8 cellular contexts compared by ENCODE assay signal in genomic region chrX:109536439-109537323, GRCh38. TPM values are rescaled to one million over a fixed set of nuclear protein-coding genes. Genes with fewer than 3 reads are reported as not detected.
A peak's percentile ranks its signal among the peaks of the same experiment; 100 is the strongest.
DNase-seq lines count a peak whose midpoint lies in the region; ATAC-seq and TF ChIP-seq lines count a peak whose summit lies in the region.

NXT2 (plus strand) TSS chrX:109536844; CDS start chrX:109537007, 163 bp downstream.

- H3K27me3 ChIP-seq in ectodermal cell (ENCODE audit: control insufficient read depth, insufficient read depth, low read length, poor library complexity, severe bottlenecking), result peaks cover 23% of the 10 kb centered on the region
- no peaks in the 10 kb centered on the region for H3K27me3 ChIP-seq in lung (ENCODE audit: control insufficient read depth, insufficient read depth)

- no peaks in the 10 kb centered on the region for H3K36me3 ChIP-seq in ectodermal cell (ENCODE audit: control insufficient read depth, insufficient read depth, low read length)
- no peaks in the 10 kb centered on the region for H3K36me3 ChIP-seq in lung (ENCODE audit: control insufficient read depth in 2 of 2, insufficient read depth in 2 of 2, low read length in 2 of 2)

- 5 to 6% methylated on average over 39 to 41 of the region's 43 CpGs for WGBS in ectodermal cell, 2 experiments
- WGBS in lung, 2 donors, result 3 to 32% methylated on average over 41 to 43 of the region's 43 CpGs

- H3K9me3 ChIP-seq in ectodermal cell (ENCODE audit: control insufficient read depth, low read length) (no peaks in the 10 kb centered on the region), lung (ENCODE audit: control insufficient read depth in 2 of 2, insufficient read depth in 1 of 2, low read length in 1 of 2) (no peaks in the 10 kb centered on the region)

- peak; percentile 94 for ATAC-seq in GM21360 (IDR thresholded peaks at IDR 0.05; ENCODE audit: unreplicated experiment)
- peak; percentile 96 for ATAC-seq in lung (ENCODE audit: insufficient read depth, low FRiP score)

- no peak for TF ChIP-seq CTCF in lung (IDR thresholded peaks at IDR 0.05; ENCODE audit: control extremely low read depth, extremely low read depth)

- no peaks in the 10 kb centered on the region for H3K4me1 ChIP-seq in ectodermal cell (ENCODE audit: control insufficient read depth, insufficient read depth, low read length)
- no peaks in the 10 kb centered on the region for H3K4me1 ChIP-seq in lung (ENCODE audit: control insufficient read depth in 2 of 2, insufficient read depth in 2 of 2, low read length in 2 of 2)

- peak within 1 kb of the TSS; percentile 61 for H3K4me3 ChIP-seq in ectodermal cell (ENCODE audit: insufficient read depth, low read depth, low read length)
- peak within 1 kb of the TSS; percentile 36 for H3K4me3 ChIP-seq in lung

- H3K27ac ChIP-seq in ectodermal cell (ENCODE audit: insufficient read depth, low read depth, low read length, poor library complexity, severe bottlenecking), result peak within 1 kb of the TSS; percentile 76
- H3K27ac ChIP-seq in lung (ENCODE audit: low read depth in 1 of 2, low read length in 1 of 2), result peak within 1 kb of the TSS; percentile 86 to 89

- DNase-seq in COLO829 (ENCODE audit: low spot score) (peak; percentile 79), HT-29 (ENCODE audit: low spot score) (peak; percentile 92), lung (ENCODE audit: low spot score) (peak; percentile 89)
- DNase-seq in NK-92 treated with Interleukin-12 subunit alpha and Interleukin-12 subunit beta, amount 100 ng/mL, for 24 hours (lab: John Stamatoyannopoulos, UW), result peak; percentile 82
- peak; percentile 86 for DNase-seq in activated CD8-positive, alpha-beta memory T cell treated with anti-CD3 and anti-CD28 coated beads for 24 hours
- DNase-seq in stimulated activated CD4-positive, alpha-beta T cell treated with anti-CD3 and anti-CD28 coated beads, TNF-alpha, amount 100 ng/mL, for 24 hours (ENCODE audit: low read depth in 3 of 3), result peak; percentile 60 to 77 (median 61)

RNA-seq across cellular contexts. Expression of gene NXT2, which starts in this region (rescaled TPM):
- 4.7 and 5.1 TPM in 2 replicates for total RNA-seq in HT-29 (2014; rRNA removed; shearing (Covaris generic))
- 22.7 TPM for polyA plus RNA-seq in ectodermal cell (2013, experiment 1 of 4)
- 20.8 TPM for polyA plus RNA-seq in ectodermal cell (2013, experiment 2 of 4)
- 15.3 TPM for polyA plus RNA-seq in ectodermal cell (2013, experiment 3 of 4)
- polyA plus RNA-seq in ectodermal cell (2013, experiment 4 of 4), result 17.2 TPM
- total RNA-seq in lung, result 10 to 100 TPM in 1 of 2 donors, 1 to 10 TPM in 1; 9.5 to 16.8 TPM
- polyA plus RNA-seq in lung, result 10 to 100 TPM in 1 of 2 donors, 1 to 10 TPM in 1; 7.4 to 10.1 TPM

Comparison
In these comparisons a context has a peak if more than half of its experiments do, and no peak if none do; other contexts are left out.
1. Peak in every context shown above with its lines: DNase-seq, ATAC-seq, H3K4me3 ChIP-seq and H3K27ac ChIP-seq.